Comparison of ENCODE assay signal across 8 cellular contexts in the genomic region with DNA sequence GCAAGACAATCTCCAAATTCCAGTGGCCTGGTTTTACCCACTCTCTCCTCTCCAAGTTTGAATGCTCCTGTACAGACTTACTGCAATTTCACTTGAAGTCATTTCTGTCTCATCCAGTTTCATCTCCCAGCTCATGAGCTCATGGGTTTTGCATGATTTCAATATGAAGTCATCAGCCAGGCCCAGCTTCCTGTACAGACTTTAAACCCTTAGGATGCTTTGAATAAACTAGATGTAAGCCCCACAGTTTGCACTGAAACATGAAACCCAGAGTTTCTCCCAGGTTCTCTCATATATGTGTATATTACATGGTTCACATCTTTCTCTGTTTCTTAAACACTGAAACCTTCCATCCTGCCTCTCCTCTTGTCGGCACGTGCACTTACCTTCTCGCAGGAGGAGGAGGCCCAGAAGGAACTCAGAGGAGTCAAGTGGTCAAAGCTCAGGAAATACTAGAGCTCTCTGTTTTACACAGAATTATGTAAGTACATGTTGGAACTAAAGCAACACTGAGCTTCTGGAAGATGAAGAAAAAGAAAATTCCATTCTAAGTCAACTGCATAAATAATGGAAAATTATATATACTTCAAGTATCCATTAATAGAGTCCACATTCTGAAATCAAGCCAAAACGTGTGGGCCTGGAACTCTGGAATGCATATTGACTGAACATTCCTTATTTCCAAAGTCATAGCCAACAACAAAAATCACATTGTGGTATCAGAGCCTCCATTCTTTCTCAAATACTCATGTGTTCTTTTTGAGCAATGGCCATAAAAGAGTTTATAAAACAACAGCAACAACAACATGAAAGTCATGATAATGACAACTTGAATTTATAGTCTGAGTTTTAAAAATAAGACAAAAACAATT.
DNase-seq lines count a peak whose midpoint lies in the region; ATAC-seq and TF ChIP-seq lines count a peak whose summit lies in the region.

No MANE protein-coding gene starts in this region.

- DNase-seq in PC-3, result peak; percentile 69
- no peak for DNase-seq in lower lobe of right lung
- no peak for DNase-seq in medulla oblongata (ENCODE audit: extremely low spot score)
- DNase-seq in D341Med (ENCODE audit: low spot score), result no peak
- no peak for DNase-seq in testis
- DNase-seq in heart left ventricle, result no peak

- TF ChIP-seq CTCF in HEK293 (tag by site-specific recombination; IDR thresholded peaks at IDR 0.05), result no peak
- TF ChIP-seq CTCF in PC-3 (conservative IDR thresholded peaks at IDR 0.05; ENCODE audit: low read depth, low read length), result no peak
- no peak for TF ChIP-seq CTCF in lower lobe of right lung (IDR thresholded peaks at IDR 0.05)
- TF ChIP-seq CTCF in testis (IDR thresholded peaks at IDR 0.05), result no peak
- TF ChIP-seq CTCF in heart left ventricle (IDR thresholded peaks at IDR 0.05), result no peak

- H3K4me2 ChIP-seq in PC-3 (ENCODE audit: low read length), result 0 out of 2 replicates have a peak overlapping the region, but pooled peaks have one; percentile 3

- POLR2A ChIA-PET in HEK293 (lab: Yijun Ruan, JAX) (no interaction called here), PC-3 (lab: Charles Lee; ENCODE audit: unreplicated experiment) (no interaction called here)

- no peaks in the 10 kb centered on the region for H3K79me2 ChIP-seq in PC-3 (ENCODE audit: low read length)

- no peak overlapping the region for H2AFZ ChIP-seq in PC-3 (ENCODE audit: low read length)

- H4K20me1 ChIP-seq in PC-3 (ENCODE audit: low read length), result no peaks in the 10 kb centered on the region

- H3K9me3 ChIP-seq in HEK293 (ENCODE audit: control insufficient read depth, insufficient read depth, low read depth, low read length), result no peaks in the 10 kb centered on the region
- no peaks in the 10 kb centered on the region for H3K9me3 ChIP-seq in PC-3 (ENCODE audit: low read length)
- H3K9me3 ChIP-seq in lower lobe of right lung, result no peaks in the 10 kb centered on the region
- no peaks in the 10 kb centered on the region for H3K9me3 ChIP-seq in testis
- H3K9me3 ChIP-seq in heart left ventricle, result no peaks in the 10 kb centered on the region

- 0 out of 2 replicates have a peak, but pooled peaks cover 3% of the 10 kb centered on the region for H3K9me2 ChIP-seq in PC-3 (replicated peaks; ENCODE audit: low read length)

- H3K4me1 ChIP-seq in HEK293 (ENCODE audit: control insufficient read depth, insufficient read depth, low read length), result no peaks in the 10 kb centered on the region; the same call in 1 of the 2 replicates
- H3K4me1 ChIP-seq in PC-3 (ENCODE audit: insufficient read depth, low read length), result peaks cover 40% of the 10 kb centered on the region
- peaks cover 39% of the 10 kb centered on the region for H3K4me1 ChIP-seq in lower lobe of right lung
- no peaks in the 10 kb centered on the region for H3K4me1 ChIP-seq in testis
- H3K4me1 ChIP-seq in heart left ventricle, result no peaks in the 10 kb centered on the region

- BruUV-seq in PC-3 (replicated peaks; lab: Mats Ljungman, UMichigan), result no TSS peak

- CTCF ChIA-PET in HEK293 (lab: Yijun Ruan, JAX), result interaction anchor here (0.6 to 2.2 kb wide), 7 partner anchors 10 to 369 kb away, joined by 3 to 10 read pairs (median 3); no protein-coding TSS in a partner anchor
- CTCF ChIA-PET in PC-3 (lab: Charles Lee), result no interaction called here

- ATAC-seq in GM18511 (IDR thresholded peaks at IDR 0.05; ENCODE audit: unreplicated experiment), result peak; percentile 71
- ATAC-seq in PC-3, result no peak
- ATAC-seq in lower lobe of right lung, result peak; percentile 73 to 76
- ATAC-seq in heart left ventricle, result no peak

- intact Hi-C loops in PC-3 (cut with micrococcal nuclease) (loop anchor here (5.0 kb wide), 1 partner anchor 123 kb away; a partner anchor contains a TSS), lower lobe of right lung (cut with DNase I) (loop anchor here (10.0 kb wide), 1 partner anchor 50 kb away; no protein-coding TSS in a partner anchor), testis (cut with DNase I; ENCODE audit: low total_unique reads) (no loop called here), heart left ventricle (cut with DNase I) (no loop called here)

- WGBS in testis, 2 donors, result 60 to 69% methylated on average over 4 of the region's 4 CpGs
- WGBS in heart left ventricle, 4 donors, result 68 to 77% (median 75%) methylated on average over 4 of the region's 4 CpGs

- no peak overlapping the region for H3K4me3 ChIP-seq in HEK293 (ENCODE audit: low read depth, low read length)
- no peak overlapping the region for H3K4me3 ChIP-seq in PC-3 (ENCODE audit: low read length)
- no peak overlapping the region for H3K4me3 ChIP-seq in lower lobe of right lung
- no peak overlapping the region for H3K4me3 ChIP-seq in testis
- H3K4me3 ChIP-seq in heart left ventricle, result no peak overlapping the region

- H3K36me3 ChIP-seq in HEK293 (ENCODE audit: control insufficient read depth in 2 of 2, insufficient read depth in 1 of 2, low read length in 2 of 2) (no peaks in the 10 kb centered on the region), PC-3 (ENCODE audit: low read depth, low read length) (no peaks in the 10 kb centered on the region), lower lobe of right lung (no peaks in the 10 kb centered on the region), testis (ENCODE audit: low read depth, missing control alignments) (no peaks in the 10 kb centered on the region), heart left ventricle (no peaks in the 10 kb centered on the region)

- TF ChIP-seq POLR2A in testis (IDR thresholded peaks at IDR 0.05) (no peak), heart left ventricle (IDR thresholded peaks at IDR 0.05) (no peak)

- H3K27ac ChIP-seq in HEK293 (ENCODE audit: extremely low read depth, low read depth, low read length) (no peak overlapping the region), PC-3 (ENCODE audit: low read length) (peak overlapping the region; percentile 91), lower lobe of right lung (peak overlapping the region; percentile 33), testis (no peak overlapping the region), heart left ventricle (no peak overlapping the region)

- no peaks in the 10 kb centered on the region for H3F3A ChIP-seq in PC-3 (ENCODE audit: low read length, unreplicated experiment)

- peak overlapping the region; percentile 65; the same call in 1 of the 2 replicates for H3K9ac ChIP-seq in PC-3 (ENCODE audit: low read length)

- H3K27me3 ChIP-seq in PC-3 (ENCODE audit: low read length) (no peaks in the 10 kb centered on the region), lower lobe of right lung (ENCODE audit: low read depth) (no peaks in the 10 kb centered on the region), testis (no peaks in the 10 kb centered on the region), heart left ventricle (no peaks in the 10 kb centered on the region)

TF ChIP-seq in HEK293, 187 proteins besides CTCF, POLR2A, EP300 and RAD21:
- TF ChIP-seq GFI1B (tag by site-specific recombination; IDR thresholded peaks at IDR 0.05) (no peak), GLIS2 (tag by site-specific recombination; IDR thresholded peaks at IDR 0.05) (no peak), PRDM1 (tag by site-specific recombination; IDR thresholded peaks at IDR 0.05) (peak; percentile 49; the same call in 1 of the 2 replicates), ZNF658 (tag by site-specific recombination; IDR thresholded peaks at IDR 0.05) (no peak), ZNF76 (tag by site-specific recombination; IDR thresholded peaks at IDR 0.05; ENCODE audit: borderline replicate concordance, low read depth) (no peak), OSR2 (tag by site-specific recombination; IDR thresholded peaks at IDR 0.05) (no peak), ZNF416 (tag by site-specific recombination; IDR thresholded peaks at IDR 0.05) (no peak), ZNF521 (tag by site-specific recombination; IDR thresholded peaks at IDR 0.05) (no peak), REPIN1 (tag by site-specific recombination; IDR thresholded peaks at IDR 0.05; ENCODE audit: low read depth) (no peak), ZNF660 (tag by site-specific recombination; IDR thresholded peaks at IDR 0.05) (peak; percentile 65), ZBTB21 (tag by site-specific recombination; IDR thresholded peaks at IDR 0.05) (peak; percentile 93), ZNF629 (tag by site-specific recombination; IDR thresholded peaks at IDR 0.05) (peak; percentile 84)
- TF ChIP-seq, protein P1, sequence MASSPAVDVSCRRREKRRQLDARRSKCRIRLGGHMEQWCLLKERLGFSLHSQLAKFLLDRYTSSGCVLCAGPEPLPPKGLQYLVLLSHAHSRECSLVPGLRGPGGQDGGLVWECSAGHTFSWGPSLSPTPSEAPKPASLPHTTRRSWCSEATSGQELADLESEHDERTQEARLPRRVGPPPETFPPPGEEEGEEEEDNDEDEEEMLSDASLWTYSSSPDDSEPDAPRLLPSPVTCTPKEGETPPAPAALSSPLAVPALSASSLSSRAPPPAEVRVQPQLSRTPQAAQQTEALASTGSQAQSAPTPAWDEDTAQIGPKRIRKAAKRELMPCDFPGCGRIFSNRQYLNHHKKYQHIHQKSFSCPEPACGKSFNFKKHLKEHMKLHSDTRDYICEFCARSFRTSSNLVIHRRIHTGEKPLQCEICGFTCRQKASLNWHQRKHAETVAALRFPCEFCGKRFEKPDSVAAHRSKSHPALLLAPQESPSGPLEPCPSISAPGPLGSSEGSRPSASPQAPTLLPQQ (tag by site-specific recombination; IDR thresholded peaks at IDR 0.05), result 0 out of 2 replicates have a peak, but pooled peaks have one; percentile 27

Comparison
In these comparisons a context has a peak if more than half of its experiments do, and no peak if none do; other contexts are left out.
1. ATAC-seq: peak in GM18511 (single experiment) and lower lobe of right lung (2 of 2); none in PC-3 (single experiment) and heart left ventricle (0 of 4).
2. H3K27ac ChIP-seq: peak in PC-3 (single experiment) and lower lobe of right lung (single experiment); none in HEK293 (single experiment), testis (0 of 2) and heart left ventricle (0 of 12).
3. intact Hi-C loops: an anchor here in PC-3 (5.0 kb wide) and lower lobe of right lung (10.0 kb wide); none called in testis and heart left ventricle.